In genomic region chr17:62778990-62779681, GRCh38 we compare ENCODE assay signal across 8 cellular contexts. TPM values are rescaled to one million over a fixed set of nuclear protein-coding genes. Genes with fewer than 3 reads are reported as not detected.
DNase-seq lines count a peak whose midpoint lies in the region; ATAC-seq and TF ChIP-seq lines count a peak whose summit lies in the region.

No MANE protein-coding gene starts in this region.

- H3K27ac Mint-ChIP-seq in chondrocyte (ENCODE audit: unreplicated experiment) (peak overlapping the region; percentile 97), osteocyte (ENCODE audit: unreplicated experiment) (peak overlapping the region; percentile 89)

- peak; percentile 11 for TF ChIP-seq CTCF in chondrocyte (IDR thresholded peaks at IDR 0.05)
- TF ChIP-seq CTCF in osteocyte (IDR thresholded peaks at IDR 0.05): no peak

- peaks cover 5% of the 10 kb centered on the region for H3K36me3 Mint-ChIP-seq in chondrocyte (ENCODE audit: low read depth)
- H3K36me3 Mint-ChIP-seq in osteocyte (ENCODE audit: unreplicated experiment): peaks cover 3% of the 10 kb centered on the region

- no peaks in the 10 kb centered on the region for H3K27me3 Mint-ChIP-seq in chondrocyte (ENCODE audit: low read depth)
- H3K27me3 Mint-ChIP-seq in osteocyte (ENCODE audit: unreplicated experiment): no peaks in the 10 kb centered on the region

- ATAC-seq in GM18502 (IDR thresholded peaks at IDR 0.05; ENCODE audit: poor library complexity, unreplicated experiment) (no peak), GM21723 (IDR thresholded peaks at IDR 0.05; ENCODE audit: unreplicated experiment) (no peak)

- H3K4me3 Mint-ChIP-seq in chondrocyte (ENCODE audit: unreplicated experiment): peak overlapping the region; percentile 50
- H3K4me3 Mint-ChIP-seq in osteocyte (ENCODE audit: unreplicated experiment): peak overlapping the region; percentile 62

- DNase-seq in EL (peak; percentile 99), NCI-H2171 (lab: John Stamatoyannopoulos, UW) (peak; percentile 97), chondrocyte (ENCODE audit: low spot score) (no peak), osteocyte (ENCODE audit: extremely low spot score, unreplicated experiment) (peak; percentile 87), NOMO-1 treated with dmso at 0.1 percent for 144 hours (lab: John Stamatoyannopoulos, UW; ENCODE audit: unreplicated experiment) (no peak), COLO829 (ENCODE audit: low spot score) (no peak)

- H3K4me1 Mint-ChIP-seq in chondrocyte (ENCODE audit: low read depth) (peaks cover 44% of the 10 kb centered on the region), osteocyte (ENCODE audit: unreplicated experiment) (peaks cover 34% of the 10 kb centered on the region)

- H3K9me3 Mint-ChIP-seq in chondrocyte (ENCODE audit: low read depth) (peaks cover 7% of the 10 kb centered on the region), osteocyte (ENCODE audit: unreplicated experiment) (peaks cover 3% of the 10 kb centered on the region)

RNA-seq across cellular contexts. Expression of gene MARCHF10, which starts 29.0 kb away (rescaled TPM):
- total RNA-seq in chondrocyte (0.17 TPM in 1 of 3 replicates, not detected in the others), osteocyte (not detected in 2 replicates)

Comparison
In these comparisons a context has a peak if more than half of its experiments do, and no peak if none do; other contexts are left out.
1. DNase-seq: peak in EL (single experiment), NCI-H2171 (single experiment) and osteocyte (single experiment); none in chondrocyte (single experiment), NOMO-1 treated with dmso at 0.1 percent for 144 hours (single experiment) and COLO829 (single experiment).